Comparison of ENCODE assay signal across 16 cellular contexts in the genomic region with DNA sequence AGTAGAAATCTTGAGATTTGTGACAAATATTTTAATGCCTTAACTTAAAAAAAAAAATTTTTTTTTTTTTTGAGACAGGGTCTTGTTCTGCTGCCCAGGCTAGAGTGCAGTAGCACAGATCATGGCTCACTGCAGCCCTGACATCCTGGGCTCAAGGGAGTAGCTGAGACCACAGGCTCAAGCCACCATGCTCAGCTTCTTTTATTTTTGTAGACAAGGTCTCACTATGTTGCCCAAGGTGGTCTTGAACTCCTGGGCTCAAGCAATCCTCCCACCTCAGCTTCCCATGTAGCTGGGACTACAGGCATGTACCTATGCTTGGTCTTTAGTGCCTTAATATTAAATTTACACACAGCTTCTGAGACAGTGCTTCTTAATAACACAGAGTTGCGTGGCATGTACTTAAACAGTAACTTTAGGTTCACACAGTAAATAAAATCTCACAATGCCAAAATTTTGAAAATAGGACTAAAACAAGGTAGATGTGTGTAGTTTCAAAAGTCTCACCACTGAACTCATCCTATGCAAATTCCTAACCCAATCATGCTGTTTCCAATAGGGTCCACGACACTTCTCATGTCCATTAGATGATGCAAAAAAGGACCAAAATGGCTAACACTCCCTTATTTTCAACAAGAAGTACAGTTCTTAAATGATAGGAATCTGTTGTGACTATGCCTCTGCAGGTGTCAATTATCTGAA. TPM values are rescaled to one million over a fixed set of nuclear protein-coding genes. Genes with fewer than 3 reads are reported as not detected.
A peak's percentile ranks its signal among the peaks of the same experiment; 100 is the strongest.
DNase-seq lines count a peak whose midpoint lies in the region; ATAC-seq and TF ChIP-seq lines count a peak whose summit lies in the region.
"Had no signal": no experiment of that assay in that cellular context is flagged by ENCODE, and none has a peak within 500 bp of the region (broad histone marks: within the 10 kb centered on the region; RNA-seq: fewer than 3 reads in every experiment).

No MANE protein-coding gene starts in this region.

- H3K4me3 ChIP-seq in HAP-1: peak overlapping the region; percentile 85; the same call in 1 of the 2 replicates
- H3K4me3 ChIP-seq: tibial nerve had no signal

- H3K36me3 Mint-ChIP-seq in activated CD4-positive, alpha-beta T cell treated with anti-CD3 and anti-CD28 coated beads, Interleukin-2, amount 10 ng/mL, durations not matched to agents 7 days and 5 days (ENCODE audit: low read depth): peaks cover 69% of the 10 kb centered on the region
- peaks cover 79% of the 10 kb centered on the region for H3K36me3 Mint-ChIP-seq in activated CD8-positive, alpha-beta T cell treated with anti-CD3 and anti-CD28 coated beads for 36 hours (ENCODE audit: low read depth)
- peaks cover 19% of the 10 kb centered on the region for H3K36me3 Mint-ChIP-seq in memory B cell

- H3K27me3 ChIP-seq in HAP-1 (ENCODE audit: low read depth): no peaks in the 10 kb centered on the region
- H3K27me3 ChIP-seq: foreskin keratinocyte, tibial nerve had no signal

- no peaks in the 10 kb centered on the region for H3K9me3 Mint-ChIP-seq in activated CD4-positive, alpha-beta T cell treated with anti-CD3 and anti-CD28 coated beads, Interleukin-2, amount 10 ng/mL, durations not matched to agents 7 days and 5 days
- H3K9me3 Mint-ChIP-seq in activated CD8-positive, alpha-beta T cell treated with anti-CD3 and anti-CD28 coated beads for 36 hours: no peaks in the 10 kb centered on the region
- H3K9me3 Mint-ChIP-seq in memory B cell: no peaks in the 10 kb centered on the region

- ATAC-seq in activated CD8-positive, alpha-beta T cell treated with anti-CD3 and anti-CD28 coated beads for 36 hours: no peak
- ATAC-seq in memory B cell (ENCODE audit: low read depth) (no peak), GM18520 (IDR thresholded peaks at IDR 0.05; ENCODE audit: unreplicated experiment) (no peak)
- ATAC-seq: foreskin keratinocyte, Right ventricle myocardium inferior had no signal

- peak overlapping the region; percentile 8 for H3K4me3 Mint-ChIP-seq in activated CD4-positive, alpha-beta T cell treated with anti-CD3 and anti-CD28 coated beads, Interleukin-2, amount 10 ng/mL, durations not matched to agents 7 days and 5 days
- peak overlapping the region; percentile 100 for H3K4me3 Mint-ChIP-seq in activated CD8-positive, alpha-beta T cell treated with anti-CD3 and anti-CD28 coated beads for 36 hours
- no peak overlapping the region for H3K4me3 Mint-ChIP-seq in memory B cell

- no peak for TF ChIP-seq CTCF in activated CD8-positive, alpha-beta T cell treated with anti-CD3 and anti-CD28 coated beads for 36 hours (IDR thresholded peaks at IDR 0.05)

- no peaks in the 10 kb centered on the region for H3K27me3 Mint-ChIP-seq in activated CD4-positive, alpha-beta T cell treated with anti-CD3 and anti-CD28 coated beads, Interleukin-2, amount 10 ng/mL, durations not matched to agents 7 days and 5 days
- no peaks in the 10 kb centered on the region for H3K27me3 Mint-ChIP-seq in activated CD8-positive, alpha-beta T cell treated with anti-CD3 and anti-CD28 coated beads for 36 hours
- no peaks in the 10 kb centered on the region for H3K27me3 Mint-ChIP-seq in memory B cell

- DNase-seq in activated CD4-positive, alpha-beta T cell treated with anti-CD3 and anti-CD28 coated beads, Interleukin-2, amount 10 ng/mL, durations not matched to agents 7 days and 5 days: no peak
- DNase-seq in activated CD4-positive, alpha-beta T cell treated with anti-CD3 and anti-CD28 coated beads, Interleukin-2, amount 50 U/mL, for 4 hours: no peak
- DNase-seq in HAP-1 (ENCODE audit: low spot score in 2 of 2) (no peak), memory B cell (ENCODE audit: low spot score in 2 of 2) (no peak), 8988T (no peak)
- no peak for DNase-seq in activated CD8-positive, alpha-beta T cell treated with anti-CD3 and anti-CD28 coated beads for 36 hours
- no peak for DNase-seq in activated effector memory CD4-positive, alpha-beta T cell treated with Interleukin-2 at 50 U/mL for 16 hours
- DNase-seq: ACHN; DMS53; effector CD8-positive, alpha-beta T cell; foreskin keratinocyte; NCI-H187 treated with DMSO at 0.1 percent for 48 hours; NCI-H526 treated with DMSO at 0.1 percent for 48 hours had no signal

- POLR2A ChIA-PET in activated CD4-positive, alpha-beta T cell treated with anti-CD3 and anti-CD28 coated beads, Interleukin-2, amount 10 ng/mL, durations not matched to agents 7 days and 5 days (lab: Charles Lee): interaction anchor here (0.6 to 0.8 kb wide), 2 partner anchors 21 to 39 kb away, joined by 3 to 4 read pairs; a partner anchor contains a TSS
- POLR2A ChIA-PET in activated CD8-positive, alpha-beta T cell treated with anti-CD3 and anti-CD28 coated beads for 36 hours (lab: Charles Lee): interaction anchor here (0.6 to 8.5 kb wide), 7 partner anchors 6 to 1826 kb away, joined by 3 to 77 read pairs (median 7); a partner anchor contains a TSS

- no peak overlapping the region for H3K27ac Mint-ChIP-seq in activated CD4-positive, alpha-beta T cell treated with anti-CD3 and anti-CD28 coated beads, Interleukin-2, amount 10 ng/mL, durations not matched to agents 7 days and 5 days
- H3K27ac Mint-ChIP-seq in activated CD8-positive, alpha-beta T cell treated with anti-CD3 and anti-CD28 coated beads for 36 hours: peak overlapping the region; percentile 99
- peak overlapping the region; percentile 53 for H3K27ac Mint-ChIP-seq in memory B cell

- no peaks in the 10 kb centered on the region for H3K9me3 ChIP-seq in HAP-1
- H3K9me3 ChIP-seq: tibial nerve had no signal

- H3K4me1 Mint-ChIP-seq in activated CD4-positive, alpha-beta T cell treated with anti-CD3 and anti-CD28 coated beads, Interleukin-2, amount 10 ng/mL, durations not matched to agents 7 days and 5 days: peaks cover 51% of the 10 kb centered on the region
- H3K4me1 Mint-ChIP-seq in activated CD8-positive, alpha-beta T cell treated with anti-CD3 and anti-CD28 coated beads for 36 hours (ENCODE audit: low read depth): peaks cover 46% of the 10 kb centered on the region
- H3K4me1 Mint-ChIP-seq in memory B cell: peaks cover 23% of the 10 kb centered on the region

- peaks cover 24% of the 10 kb centered on the region for H3K4me1 ChIP-seq in HAP-1

- intact Hi-C loops in activated CD8-positive, alpha-beta T cell treated with anti-CD3 and anti-CD28 coated beads for 36 hours (cut with micrococcal nuclease): no loop called here

- peaks cover 90% of the 10 kb centered on the region for H3K36me3 ChIP-seq in HAP-1 (replicated peaks)

- in situ Hi-C loops in HAP-1 (cut with MboI; ENCODE audit: low sequenced_read_pairs): no loop called here

- CTCF ChIA-PET in activated CD4-positive, alpha-beta T cell treated with anti-CD3 and anti-CD28 coated beads, Interleukin-2, amount 10 ng/mL, durations not matched to agents 7 days and 5 days (lab: Charles Lee): interaction anchor here (0.6 to 1.3 kb wide), 5 partner anchors 10 to 29 kb away, joined by 3 to 5 read pairs (median 3); no protein-coding TSS in a partner anchor
- CTCF ChIA-PET in activated CD8-positive, alpha-beta T cell treated with anti-CD3 and anti-CD28 coated beads for 36 hours (lab: Charles Lee): no interaction called here

RNA-seq across cellular contexts. Expression of a gene that starts 4.1 kb away (rescaled TPM):
- total RNA-seq in activated CD4-positive, alpha-beta T cell treated with anti-CD3 and anti-CD28 coated beads, Interleukin-2, amount 10 ng/mL, durations not matched to agents 7 days and 5 days: 100 to 1,000 TPM; 212 to 223 TPM
- total RNA-seq in activated CD8-positive, alpha-beta T cell treated with anti-CD3 and anti-CD28 coated beads for 36 hours: 1,000 to 10,000 TPM; 1,034 to 1,051 TPM

RNA-seq across cellular contexts. Expression of a gene that starts 4.6 kb away (rescaled TPM):
- total RNA-seq in activated CD4-positive, alpha-beta T cell treated with anti-CD3 and anti-CD28 coated beads, Interleukin-2, amount 10 ng/mL, durations not matched to agents 7 days and 5 days: 10 to 100 TPM; 91.0 to 95.6 TPM
- total RNA-seq in activated CD8-positive, alpha-beta T cell treated with anti-CD3 and anti-CD28 coated beads for 36 hours: 100 to 1,000 TPM; 345 to 356 TPM

RNA-seq across cellular contexts. Expression of a gene that starts 20.3 kb away (rescaled TPM):
- 10 to 100 TPM; 17.1 to 18.9 TPM for total RNA-seq in activated CD4-positive, alpha-beta T cell treated with anti-CD3 and anti-CD28 coated beads, Interleukin-2, amount 10 ng/mL, durations not matched to agents 7 days and 5 days
- total RNA-seq in activated CD8-positive, alpha-beta T cell treated with anti-CD3 and anti-CD28 coated beads for 36 hours: 10 to 100 TPM; 15.1 to 15.9 TPM

RNA-seq across cellular contexts. Expression of a gene that starts 42.2 kb away (rescaled TPM):
- 10 to 100 TPM; 16.7 to 17.9 TPM for total RNA-seq in activated CD4-positive, alpha-beta T cell treated with anti-CD3 and anti-CD28 coated beads, Interleukin-2, amount 10 ng/mL, durations not matched to agents 7 days and 5 days
- 10 to 100 TPM; 14.0 to 14.6 TPM for total RNA-seq in activated CD8-positive, alpha-beta T cell treated with anti-CD3 and anti-CD28 coated beads for 36 hours

Comparison
In these comparisons a context has a peak if more than half of its experiments do, and no peak if none do; other contexts are left out.
1. RNA of a gene that starts 4.1 kb away (total RNA-seq): 1,034 to 1,051 TPM in activated CD8-positive, alpha-beta T cell treated with anti-CD3 and anti-CD28 coated beads for 36 hours; 212 to 223 TPM in activated CD4-positive, alpha-beta T cell treated with anti-CD3 and anti-CD28 coated beads, Interleukin-2, amount 10 ng/mL, durations not matched to agents 7 days and 5 days; every median in the first group is over 4 times any median in the second.